14 cellular contexts compared by ENCODE assay signal in genomic region chr3:141229132-141229531, GRCh38. TPM values are rescaled to one million over a fixed set of nuclear protein-coding genes. Genes with fewer than 3 reads are reported as not detected.
A peak's percentile ranks its signal among the peaks of the same experiment; 100 is the strongest.
DNase-seq lines count a peak whose midpoint lies in the region; ATAC-seq and TF ChIP-seq lines count a peak whose summit lies in the region.
"Had no signal": no experiment of that assay in that cellular context is flagged by ENCODE, and none has a peak within 500 bp of the region (broad histone marks: within the 10 kb centered on the region; RNA-seq: fewer than 3 reads in every experiment).

No MANE protein-coding gene starts in this region.

- H3K9me3 ChIP-seq in mammary epithelial cell (replicated peaks; ENCODE audit: insufficient read depth, low read length), result no peaks in the 10 kb centered on the region
- H3K9me3 ChIP-seq: SJSA1 had no signal

- BruUV-seq in mammary epithelial cell (replicated peaks; lab: Mats Ljungman, UMichigan), result no TSS peak

- peaks cover 6% of the 10 kb centered on the region for H3K4me1 ChIP-seq in mammary epithelial cell (ENCODE audit: insufficient read depth, low read length)

- no peak for DNase-seq in T-helper 1 cell
- peak; percentile 31 to 46 for DNase-seq in SHP77 (lab: John Stamatoyannopoulos, UW)
- DNase-seq in natural killer cell, result no peak
- no peak for DNase-seq in KBM-7
- DNase-seq in chondrocyte (ENCODE audit: low spot score), result no peak
- no peak for DNase-seq in mammary epithelial cell
- DNase-seq: activated CD4-positive, alpha-beta T cell treated with anti-CD3 and anti-CD28 coated beads, Interleukin-2, amount 50 U/mL, for 48 hours; anterior cingulate cortex; Karpas-422; left ventricle myocardium superior; stimulated activated CD4-positive, alpha-beta T cell treated with anti-CD3 and anti-CD28 coated beads, Interleukin-15, amount 100 ng/mL, for 24 hours had no signal

- H3K27me3 Mint-ChIP-seq in T-helper 1 cell treated with Interleukin-12 subunit alpha and Interleukin-12 subunit beta and Interleukin-4 antibody, amounts not matched to agents 30 μg/mL and 1 μg/mL, for 36 hours (ENCODE audit: low read depth), result peaks cover 32% of the 10 kb centered on the region
- H3K27me3 Mint-ChIP-seq in IgD-negative memory B cell, result no peaks in the 10 kb centered on the region
- peaks cover 0 to 16% of the 10 kb centered on the region in 2 donors for H3K27me3 Mint-ChIP-seq in natural killer cell (ENCODE audit: low read depth in 2 of 2)
- no peaks in the 10 kb centered on the region for H3K27me3 Mint-ChIP-seq in chondrocyte (ENCODE audit: low read depth)

- intact Hi-C loops in natural killer cell (cut with micrococcal nuclease) (no loop called here), mammary epithelial cell (cut with micrococcal nuclease) (no loop called here)

- H3K79me2 ChIP-seq in mammary epithelial cell (ENCODE audit: insufficient read depth, low read length), result no peaks in the 10 kb centered on the region

- no peaks in the 10 kb centered on the region for H4K20me1 ChIP-seq in mammary epithelial cell (ENCODE audit: insufficient read depth, low read length)

- in situ Hi-C loops in KBM-7 (cut with MboI; ENCODE audit: low pct_unique_long_range_greater_than_20kb, low sequenced_read_pairs), result no loop called here
- in situ Hi-C loops in mammary epithelial cell (cut with MboI; ENCODE audit: low sequenced_read_pairs in 2 of 2), result no loop called here

- no peak for ATAC-seq in natural killer cell
- ATAC-seq: left ventricle myocardium superior had no signal

- H3K4me1 Mint-ChIP-seq in T-helper 1 cell treated with Interleukin-12 subunit alpha and Interleukin-12 subunit beta and Interleukin-4 antibody, amounts not matched to agents 30 μg/mL and 1 μg/mL, for 36 hours (ENCODE audit: low read depth), result peaks cover 36% of the 10 kb centered on the region
- H3K4me1 Mint-ChIP-seq in IgD-negative memory B cell (peaks cover 9 to 13% (median 11%) of the 10 kb centered on the region in 3 donors), natural killer cell (peaks cover 37 to 43% of the 10 kb centered on the region in 2 donors), chondrocyte (ENCODE audit: low read depth) (peaks cover 36% of the 10 kb centered on the region)

- no peak overlapping the region for H3K9ac ChIP-seq in mammary epithelial cell (ENCODE audit: insufficient read depth, low read length)

- H3K36me3 ChIP-seq in mammary epithelial cell (ENCODE audit: insufficient read depth, low read length), result no peaks in the 10 kb centered on the region
- H3K36me3 ChIP-seq: SJSA1 had no signal

- WGBS in mammary epithelial cell (ENCODE audit: low coverage, missing lambda C conversion rate), result 90% methylated on average over 3 of the region's 3 CpGs

- CTCF ChIA-PET in mammary epithelial cell (lab: Charles Lee; ENCODE audit: low non-redundant PET), result no interaction called here

- H2AFZ ChIP-seq in mammary epithelial cell (ENCODE audit: low read depth, low read length), result no peak overlapping the region

- H3K9me3 Mint-ChIP-seq in T-helper 1 cell treated with Interleukin-12 subunit alpha and Interleukin-12 subunit beta and Interleukin-4 antibody, amounts not matched to agents 30 μg/mL and 1 μg/mL, for 36 hours, result peaks cover 16% of the 10 kb centered on the region
- H3K9me3 Mint-ChIP-seq in IgD-negative memory B cell (peaks cover 0 to 2% (median 0%) of the 10 kb centered on the region in 3 donors), natural killer cell (no peaks in the 10 kb centered on the region), chondrocyte (ENCODE audit: low read depth) (peaks cover 17% of the 10 kb centered on the region)

- H3K27ac Mint-ChIP-seq in T-helper 1 cell treated with Interleukin-12 subunit alpha and Interleukin-12 subunit beta and Interleukin-4 antibody, amounts not matched to agents 30 μg/mL and 1 μg/mL, for 36 hours, result peak overlapping the region; percentile 38
- H3K27ac Mint-ChIP-seq in IgD-negative memory B cell, result no peak overlapping the region
- no peak overlapping the region for H3K27ac Mint-ChIP-seq in natural killer cell
- no peak overlapping the region for H3K27ac Mint-ChIP-seq in chondrocyte (ENCODE audit: unreplicated experiment)

- peak overlapping the region; percentile 11 for H3K4me3 Mint-ChIP-seq in T-helper 1 cell treated with Interleukin-12 subunit alpha and Interleukin-12 subunit beta and Interleukin-4 antibody, amounts not matched to agents 30 μg/mL and 1 μg/mL, for 36 hours
- H3K4me3 Mint-ChIP-seq in IgD-negative memory B cell (peak overlapping the region in 3 of 4 donors; percentile 8 to 95 (median 14)), natural killer cell (peak overlapping the region; percentile 79), chondrocyte (ENCODE audit: unreplicated experiment) (no peak overlapping the region)

- no peaks in the 10 kb centered on the region for H3K27me3 ChIP-seq in mammary epithelial cell (ENCODE audit: insufficient read depth, low read length)

- no peak overlapping the region for H3K4me2 ChIP-seq in mammary epithelial cell (ENCODE audit: insufficient read depth, low read depth, low read length)

- no peak for TF ChIP-seq CTCF in natural killer cell (IDR thresholded peaks at IDR 0.05)
- no peak for TF ChIP-seq CTCF in chondrocyte (IDR thresholded peaks at IDR 0.05)
- no peak for TF ChIP-seq CTCF in mammary epithelial cell (conservative IDR thresholded peaks at IDR 0.05 in 1 of 2, IDR thresholded peaks at IDR 0.05 in 1 of 2; ENCODE audit: extremely low read depth in 1 of 2, insufficient read depth in 1 of 2, low read depth in 1 of 2, low read length in 2 of 2)

- dilution Hi-C loops in mammary epithelial cell (cut with HindIII; ENCODE audit: low sequenced_read_pairs), result no loop called here

- H3K4me3 ChIP-seq in mammary epithelial cell (replicated peaks in 1 of 3; ENCODE audit: insufficient read depth in 1 of 3, low read depth in 2 of 3, low read length in 3 of 3), result no peak overlapping the region
- H3K4me3 ChIP-seq: SJSA1 had no signal

- no peak overlapping the region for H3K27ac ChIP-seq in mammary epithelial cell (ENCODE audit: insufficient read depth, low read depth, low read length)
- H3K27ac ChIP-seq: SJSA1 had no signal

- H3K36me3 Mint-ChIP-seq in T-helper 1 cell treated with Interleukin-12 subunit alpha and Interleukin-12 subunit beta and Interleukin-4 antibody, amounts not matched to agents 30 μg/mL and 1 μg/mL, for 36 hours (ENCODE audit: low read depth), result peaks cover 5% of the 10 kb centered on the region
- no peaks in the 10 kb centered on the region for H3K36me3 Mint-ChIP-seq in IgD-negative memory B cell
- peaks cover 7% of the 10 kb centered on the region for H3K36me3 Mint-ChIP-seq in natural killer cell
- no peaks in the 10 kb centered on the region for H3K36me3 Mint-ChIP-seq in chondrocyte (ENCODE audit: low read depth)

RNA-seq across cellular contexts. Expression of gene PXYLP1, which starts 2.5 kb away (rescaled TPM):
- polyA plus RNA-seq in IgD-negative memory B cell, result 1.4 TPM
- 10 to 100 TPM; 13.0 to 32.4 (median 21.7) TPM for total RNA-seq in natural killer cell
- total RNA-seq in chondrocyte, result 36.0 to 71.6 TPM (median 40.2 TPM) in 3 replicates
- total RNA-seq in mammary epithelial cell, result 1 to 10 TPM; 2.5 to 6.3 TPM
- polyA plus RNA-seq in mammary epithelial cell, result 3.3 TPM
- polyA minus RNA-seq in mammary epithelial cell, result 10.2 TPM

Comparison
In these comparisons a context has a peak if more than half of its experiments do, and no peak if none do; other contexts are left out.
1. DNase-seq: peak in SHP77 (2 of 2); none in T-helper 1 cell (0 of 5), natural killer cell (single experiment), KBM-7 (single experiment), chondrocyte (single experiment) and mammary epithelial cell (single experiment).